In the genomic region with DNA sequence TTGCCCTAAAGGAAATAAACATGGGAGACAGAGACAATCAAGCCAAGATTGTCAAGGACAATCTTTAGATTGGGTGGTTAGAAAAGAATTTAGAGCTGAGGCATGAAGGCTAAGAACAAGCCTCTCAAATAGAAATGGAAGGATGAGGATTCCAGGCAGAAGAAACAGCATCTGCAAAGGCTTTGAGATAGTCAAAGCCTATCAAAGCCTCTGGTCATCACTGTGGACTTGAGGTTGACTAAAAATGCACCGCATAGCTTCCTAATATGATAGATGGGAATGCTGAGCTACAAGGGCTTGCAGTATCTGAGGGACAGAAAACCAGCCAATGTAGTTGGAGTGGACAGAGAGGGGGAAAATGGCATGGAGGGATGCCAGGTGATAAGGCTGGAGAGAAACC, we compare ENCODE assay signal across 29 cellular contexts.
DNase-seq lines count a peak whose midpoint lies in the region; ATAC-seq and TF ChIP-seq lines count a peak whose summit lies in the region.
"Had no signal": no experiment of that assay in that cellular context is flagged by ENCODE, and none has a peak within 500 bp of the region (broad histone marks: within the 10 kb centered on the region; RNA-seq: fewer than 3 reads in every experiment).

No MANE protein-coding gene starts in this region.

- no peaks in the 10 kb centered on the region for H4K20me1 ChIP-seq in hepatocyte (ENCODE audit: insufficient read depth, poor library complexity, severe bottlenecking)

- peak overlapping the region; percentile 64 for H3K4me2 ChIP-seq in hepatocyte
- H3K4me2 ChIP-seq: KMS-11 had no signal

- CTCF ChIA-PET in HEK293 (lab: Yijun Ruan, JAX): interaction anchor here (1.4 kb wide), 1 partner anchor 13 kb away, joined by 3 read pairs; no protein-coding TSS in a partner anchor

- H3K79me2 ChIP-seq in ACC112 (ENCODE audit: control insufficient read depth, insufficient read depth, low read length, unreplicated experiment) (no peaks in the 10 kb centered on the region), hepatocyte (no peaks in the 10 kb centered on the region)

- H3K36me3 ChIP-seq in ACC112 (ENCODE audit: insufficient read depth, low read length) (no peaks in the 10 kb centered on the region), HEK293 (ENCODE audit: control insufficient read depth in 2 of 2, insufficient read depth in 1 of 2, low read length in 2 of 2) (no peaks in the 10 kb centered on the region), hepatocyte (replicated peaks; ENCODE audit: insufficient read depth, low read depth) (no peaks in the 10 kb centered on the region)
- H3K36me3 ChIP-seq: esophagus squamous epithelium, HAP-1, prostate gland, right lobe of liver had no signal

- TF ChIP-seq CTCF in HEK293 (tag by site-specific recombination; IDR thresholded peaks at IDR 0.05) (no peak), hepatocyte (IDR thresholded peaks at IDR 0.05; ENCODE audit: poor library complexity) (no peak)

- no peaks in the 10 kb centered on the region for H3K9me3 ChIP-seq in HEK293 (ENCODE audit: control insufficient read depth, insufficient read depth, low read depth, low read length)
- no peaks in the 10 kb centered on the region for H3K9me3 ChIP-seq in hepatocyte (ENCODE audit: low read depth)
- H3K9me3 ChIP-seq: body of pancreas, esophagus squamous epithelium, HAP-1, prostate gland had no signal

- 69% methylated on average over 1 of the region's 1 CpG for WGBS in hepatocyte (ENCODE audit: low lambda C conversion rate, missing lambda C conversion rate)

- H3K4me1 ChIP-seq in ACC112 (ENCODE audit: control insufficient read depth, insufficient read depth, low read length, unreplicated experiment) (peaks cover 9% of the 10 kb centered on the region), HEK293 (ENCODE audit: control insufficient read depth, insufficient read depth, low read length) (peaks cover 26% of the 10 kb centered on the region), hepatocyte (ENCODE audit: insufficient read depth) (peaks cover 10% of the 10 kb centered on the region)
- H3K4me1 ChIP-seq: body of pancreas, HAP-1, prostate gland, right lobe of liver had no signal

- H3K27me3 ChIP-seq in ACC112 (ENCODE audit: insufficient read depth, low read length) (no peaks in the 10 kb centered on the region), hepatocyte (no peaks in the 10 kb centered on the region)
- H3K27me3 ChIP-seq: body of pancreas, right lobe of liver had no signal

- ATAC-seq in HG02763 (IDR thresholded peaks at IDR 0.05; ENCODE audit: unreplicated experiment): no peak
- ATAC-seq: body of pancreas; naive thymus-derived CD4-positive, alpha-beta T cell; right lobe of liver; stimulated activated memory B cell treated with anti-CD40 and anti-IgM and Interleukin-4, amounts not matched to agents 10 μg/mL and 1 μg/mL and 100 μg/mL, for 72 hours had no signal

- no peaks in the 10 kb centered on the region for H3K9me2 ChIP-seq in hepatocyte (replicated peaks; ENCODE audit: insufficient read depth)

- peak overlapping the region; percentile 75 for H2AFZ ChIP-seq in ACC112 (ENCODE audit: low read length, unreplicated experiment)
- no peak overlapping the region for H2AFZ ChIP-seq in hepatocyte

- DNase-seq in hepatocyte (ENCODE audit: low spot score): no peak
- DNase-seq in NCI-H82 treated with DMSO at 0.1 percent for 48 hours (lab: John Stamatoyannopoulos, UW; ENCODE audit: unreplicated experiment): no peak
- no peak for DNase-seq in dedifferentiated amniotic fluid mesenchymal stem cell (ENCODE audit: extremely low spot score)
- DNase-seq: activated CD4-positive, alpha-beta memory T cell treated with anti-CD3 and anti-CD28 coated beads, Interleukin-2, amount 10 ng/mL, durations not matched to agents 7 days and 5 days; activated CD8-positive, alpha-beta memory T cell treated with anti-CD3 and anti-CD28 coated beads, Interleukin-2, amount 50 U/mL, for 48 hours; activated naive CD4-positive, alpha-beta T cell treated with anti-CD3 and anti-CD28 coated beads, Interleukin-2, amount 10 ng/mL, durations not matched to agents 7 days and 5 days; body of pancreas; cerebellar nuclear complex; esophagus squamous epithelium; islet precursor cell; left ventricle myocardium superior; midbrain; MM.1S; naive thymus-derived CD4-positive, alpha-beta T cell; NCI-H1105 treated with DMSO at 0.1 percent for 48 hours; NCI-H2081; NCI-H2227 treated with DMSO at 0.1 percent for 48 hours; NCI-H526 treated with DMSO at 0.1 percent for 48 hours; right lobe of liver; SHP77; T-helper 9 cell had no signal

- H3K27ac ChIP-seq in ACC112 (ENCODE audit: low read depth, low read length): no peak overlapping the region
- 0 out of 2 replicates have a peak overlapping the region, but pooled peaks have one; percentile 5 for H3K27ac ChIP-seq in HEK293 (ENCODE audit: extremely low read depth, low read depth, low read length)
- H3K27ac ChIP-seq in hepatocyte: peak overlapping the region; percentile 5
- H3K27ac ChIP-seq in skin epidermis: peak overlapping the region in 14 of 21 experiments; percentile 13 to 70 (median 42)
- H3K27ac ChIP-seq: body of pancreas, KMS-11, prostate gland, right lobe of liver had no signal

- POLR2A ChIA-PET in HEK293 (lab: Yijun Ruan, JAX): no interaction called here

- H3K4me3 ChIP-seq in ACC112 (ENCODE audit: low read depth, low read length) (no peak overlapping the region), HEK293 (ENCODE audit: low read depth, low read length) (no peak overlapping the region), hepatocyte (no peak overlapping the region), skin epidermis (no peak overlapping the region)
- H3K4me3 ChIP-seq: body of pancreas, esophagus squamous epithelium, HAP-1, prostate gland, right lobe of liver had no signal

TF ChIP-seq in HEK293, 187 proteins besides CTCF, POLR2A, EP300 and RAD21:
- TF ChIP-seq ZBTB17 (tag by site-specific recombination; IDR thresholded peaks at IDR 0.05): peak; percentile 22; the same call in 1 of the 2 replicates
- no peak for TF ChIP-seq ZNF274 (IDR thresholded peaks at IDR 0.05; ENCODE audit: low read length)
- no peak for TF ChIP-seq ZNF274 (tag by site-specific recombination; IDR thresholded peaks at IDR 0.05; ENCODE audit: borderline replicate concordance)
- no peak for TF ChIP-seq ZBTB7A (tag by site-specific recombination; IDR thresholded peaks at IDR 0.05; ENCODE audit: low read depth)
- 0 out of 2 replicates have a peak, but pooled peaks have one; percentile 26 for TF ChIP-seq ZNF398 (tag by site-specific recombination; IDR thresholded peaks at IDR 0.05)
- no peak for TF ChIP-seq ZNF266 (tag by site-specific recombination; IDR thresholded peaks at IDR 0.05; ENCODE audit: low read depth)
TF ChIP-seq in HEK293: peak in this region for 2.
